8 cellular contexts compared by ENCODE assay signal in genomic region chr10:97816609-97817008, GRCh38. TPM values are rescaled to one million over a fixed set of nuclear protein-coding genes. Genes with fewer than 3 reads are reported as not detected.
"Had no signal": no experiment of that assay in that cellular context is flagged by ENCODE, and none has a peak within 500 bp of the region (broad histone marks: within the 10 kb centered on the region; RNA-seq: fewer than 3 reads in every experiment).

No MANE protein-coding gene starts in this region.

- DNase-seq: GM23248, GOT3, H7, HCEC 1CT, IMR-90 had no signal

- H3K27ac ChIP-seq: GM23248 had no signal

- H3K9ac ChIP-seq: GM23248 had no signal

- H2AFZ ChIP-seq: GM23248 had no signal

- H3K4me3 ChIP-seq: GM23248, K562 had no signal

RNA-seq across cellular contexts. Expression of gene GOLGA7B, which starts 33.0 kb away (rescaled TPM):
- total RNA-seq: GM23248, H7, IMR-90 had no signal
- polyA plus RNA-seq: GM23248, IMR-90 had no signal

RNA-seq across cellular contexts. Expression of gene SFRP5, which starts 44.8 kb away (rescaled TPM):
- total RNA-seq: GM23248, H4, HT-29, IMR-90 had no signal
- polyA plus RNA-seq: GM23248, IMR-90 had no signal
